ENCODE assay signal across 8 cellular contexts in the genomic region with DNA sequence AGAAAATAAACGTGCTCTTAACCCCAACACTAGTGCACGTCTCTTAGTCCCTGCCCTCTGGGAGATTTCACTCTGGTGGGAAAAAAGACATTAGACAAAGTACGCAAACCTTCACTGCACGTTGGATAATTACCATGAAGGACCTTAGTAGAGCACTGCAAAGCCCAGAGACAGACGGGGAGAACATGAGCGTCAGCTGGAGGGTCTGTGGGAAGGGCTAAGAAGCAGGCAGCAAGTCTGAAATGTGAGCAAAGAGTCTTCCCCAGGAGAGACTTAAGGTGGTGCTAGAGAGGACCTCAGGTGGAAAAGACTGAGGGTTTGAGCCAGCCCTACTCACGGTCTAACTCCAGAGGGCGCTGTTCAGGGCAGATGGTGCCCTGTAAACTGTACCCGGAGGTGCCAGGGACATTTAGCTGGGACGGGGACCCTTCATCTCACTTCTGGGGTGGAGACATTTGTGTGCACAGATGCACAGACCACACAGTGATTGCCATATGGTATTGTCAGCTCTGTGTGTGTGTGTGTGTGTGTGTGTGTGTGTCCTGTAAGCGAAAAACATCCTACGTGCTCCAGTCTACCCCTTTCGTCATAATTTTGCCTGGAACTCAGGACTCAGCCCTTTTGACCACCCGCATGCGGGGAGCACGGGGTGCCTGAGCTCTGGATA. TPM values are rescaled to one million over a fixed set of nuclear protein-coding genes. Genes with fewer than 3 reads are reported as not detected.
DNase-seq lines count a peak whose midpoint lies in the region; ATAC-seq and TF ChIP-seq lines count a peak whose summit lies in the region.

No MANE protein-coding gene starts in this region.

- peak; percentile 61 for TF ChIP-seq CTCF in AG10803 (conservative IDR thresholded peaks at IDR 0.05; ENCODE audit: low read length)
- peak; percentile 98 for TF ChIP-seq CTCF in GM12864 (IDR thresholded peaks at IDR 0.05; ENCODE audit: low read depth, low read length, missing control alignments)

- H3K4me3 Mint-ChIP-seq in naive B cell, result peak overlapping the region in 1 of 8 donors; percentile 29

- H3K27ac Mint-ChIP-seq in naive B cell, result peak overlapping the region in 1 of 6 donors; percentile 6

- peaks cover 28 to 37% (median 28%) of the 10 kb centered on the region in 3 donors for H3K4me1 Mint-ChIP-seq in naive B cell

- H3K27me3 Mint-ChIP-seq in naive B cell, result peaks cover 17 to 33% (median 25%) of the 10 kb centered on the region in 3 donors

- no peaks in the 10 kb centered on the region for H3K9me3 Mint-ChIP-seq in naive B cell

- ATAC-seq in naive B cell (ENCODE audit: low read depth in 2 of 2), result peak; percentile 29 to 40
- no peak for ATAC-seq in HG03439 (IDR thresholded peaks at IDR 0.05; ENCODE audit: unreplicated experiment)
- no peak for ATAC-seq in HG03025 (IDR thresholded peaks at IDR 0.05; ENCODE audit: low FRiP score, unreplicated experiment)

- peak; percentile 45 for DNase-seq in AG10803 (ENCODE audit: low read depth)
- DNase-seq in GM12864 (ENCODE audit: low read depth), result peak; percentile 31
- peak; percentile 29 for DNase-seq in NCI-H146 treated with DMSO at 0.1 percent for 48 hours (lab: John Stamatoyannopoulos, UW; ENCODE audit: unreplicated experiment)
- peak; percentile 64 for DNase-seq in SW480 (ENCODE audit: low spot score)
- peak; percentile 24 for DNase-seq in dedifferentiated amniotic fluid mesenchymal stem cell (ENCODE audit: extremely low spot score)
- DNase-seq in naive B cell, result no peak

- H3K4me3 ChIP-seq in AG10803 (ENCODE audit: low read length) (no peak overlapping the region), GM12864 (ENCODE audit: low read depth, low read length) (no peak overlapping the region)

- H3K36me3 Mint-ChIP-seq in naive B cell, result no peaks in the 10 kb centered on the region

RNA-seq across cellular contexts. Expression of gene STAC2, which starts 9.9 kb away (rescaled TPM):
- not detected for polyA plus RNA-seq in naive B cell (ENCODE audit: low read depth in 6 of 6)

RNA-seq across cellular contexts. Expression of gene RPL19, which starts 35.6 kb away (rescaled TPM):
- 1,000 to 10,000 TPM; 2,219 to 3,415 (median 2,883) TPM for polyA plus RNA-seq in naive B cell (ENCODE audit: low read depth in 6 of 6)

RNA-seq across cellular contexts. Expression of gene CACNB1, which starts 38.2 kb away (rescaled TPM):
- under 1 TPM in 2 of 6 donors, not detected in 4; 0.09 to 0.32 TPM for polyA plus RNA-seq in naive B cell (ENCODE audit: low read depth in 6 of 6)

Comparison
In these comparisons a context has a peak if more than half of its experiments do, and no peak if none do; other contexts are left out.
1. ATAC-seq: peak in naive B cell (2 of 2); none in HG03439 (single experiment) and HG03025 (single experiment).